15 cellular contexts compared by ENCODE assay signal in the genomic region with DNA sequence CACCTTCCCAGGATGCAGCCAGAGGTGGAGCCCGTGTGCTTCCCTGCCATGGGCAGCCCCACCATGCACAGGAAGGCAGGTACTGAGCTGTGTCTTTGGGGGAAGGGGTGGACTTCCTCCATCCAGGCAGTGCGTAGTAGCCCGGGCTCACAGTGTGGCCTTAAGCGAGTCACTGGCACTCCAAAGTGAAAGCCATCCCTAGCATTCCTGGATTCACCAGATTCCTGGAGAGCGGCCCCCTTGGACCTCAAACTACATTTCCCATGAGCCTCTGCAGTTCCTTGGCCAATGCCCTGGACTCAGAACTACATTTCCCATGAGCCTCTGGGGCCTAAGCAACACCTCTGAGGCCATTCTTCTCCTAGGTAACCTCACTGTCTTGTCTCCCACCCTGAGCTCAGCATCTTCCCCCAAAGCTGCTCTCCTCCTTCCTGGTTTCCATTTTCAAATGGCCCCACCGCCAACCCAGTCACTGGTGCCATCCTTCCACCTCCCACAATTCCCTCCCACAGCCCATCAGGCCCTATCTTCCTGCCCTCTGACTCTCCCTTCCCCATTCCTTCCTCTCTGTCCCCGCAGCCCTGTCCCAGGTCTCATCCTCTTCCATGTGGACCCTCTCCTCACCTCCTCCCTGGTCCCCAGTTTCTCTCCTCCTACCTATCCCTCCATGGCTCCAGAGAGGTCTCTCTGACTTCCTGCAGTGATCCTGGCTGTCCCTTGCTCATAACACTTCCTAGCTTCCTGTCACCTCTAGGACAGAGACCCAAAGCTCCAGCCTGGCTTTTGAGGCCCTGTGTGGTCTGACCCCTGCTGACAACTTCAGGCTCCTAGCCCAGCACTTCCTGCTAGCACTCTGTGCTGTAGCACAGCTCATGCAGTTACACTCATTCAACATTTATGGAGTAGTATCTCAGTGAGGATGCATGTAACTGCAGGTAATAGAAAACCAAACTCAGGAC. TPM values are rescaled to one million over a fixed set of nuclear protein-coding genes. Genes with fewer than 3 reads are reported as not detected.
DNase-seq lines count a peak whose midpoint lies in the region; ATAC-seq, FAIRE-seq and TF ChIP-seq lines count a peak whose summit lies in the region.
"Had no signal": no experiment of that assay in that cellular context is flagged by ENCODE, and none has a peak within 500 bp of the region (broad histone marks: within the 10 kb centered on the region; RNA-seq: fewer than 3 reads in every experiment).

A gene (plus strand): TSS at position 13 of the 959 bp plus-strand sequence. CDS start 0 bp downstream, at position 13.

- peak within 1 kb of the TSS; percentile 90 for H2AFZ ChIP-seq in H1 (ENCODE audit: low read length)

- DNase-seq in MCF 10A (ENCODE audit: unreplicated experiment) (peak; percentile 11), breast epithelium (ENCODE audit: low spot score in 2 of 2) (no peak), NCI-H2171 (lab: John Stamatoyannopoulos, UW) (peak; percentile 23), H1 (ENCODE audit: low read depth in 1 of 2, low spot score in 2 of 2) (peak in 1 of 2 experiments; percentile 79), testis (peak; percentile 68), osteocyte (ENCODE audit: extremely low spot score, unreplicated experiment) (no peak)
- DNase-seq: CD4-positive, CD25-positive, alpha-beta regulatory T cell; gastrocnemius medialis; NCI-H1694 treated with DMSO at 0.1 percent for 48 hours; stimulated activated CD8-positive, alpha-beta memory T cell treated with anti-CD3 and anti-CD28 coated beads, Interleukin-4, amount 100 ng/mL, for 48 hours; T-cell had no signal

- peak within 1 kb of the TSS; percentile 65; the same call in 1 of the 2 replicates for H2AK5ac ChIP-seq in H1 (ENCODE audit: low read depth, low read length)

- H2BK120ac ChIP-seq in H1 (replicated peaks; ENCODE audit: low read depth, low read length), result no peak within 1 kb of the TSS

- H4K20me1 ChIP-seq in H1 (replicated peaks in 1 of 2; ENCODE audit: control insufficient read depth in 1 of 2, insufficient read depth in 2 of 2, low read length in 2 of 2), result no peaks in the 10 kb centered on the region

- H3K56ac ChIP-seq in H1 (replicated peaks; ENCODE audit: insufficient read length, low read depth, low read length), result no peak within 1 kb of the TSS

- FAIRE-seq in H1 (lab: Jason Lieb, UNC), result peak; percentile 89

- no peak within 1 kb of the TSS for H3K4ac ChIP-seq in H1 (replicated peaks; ENCODE audit: insufficient read length, low read depth, low read length)

- peak within 1 kb of the TSS; percentile 49 for H4K5ac ChIP-seq in H1 (ENCODE audit: insufficient read length, low read depth, low read length)

- H3K9ac ChIP-seq in H1 (replicated peaks in 1 of 4; ENCODE audit: extremely low read depth in 1 of 4, low read depth in 3 of 4, low read length in 3 of 4), result no peak within 1 kb of the TSS

- peaks cover 0 to 66% of the 10 kb centered on the region in 2 donors for H3K27me3 ChIP-seq in breast epithelium
- H3K27me3 ChIP-seq in H1 (replicated peaks in 1 of 4; ENCODE audit: control insufficient read depth in 3 of 4, extremely low read depth in 1 of 4, insufficient read depth in 3 of 4, low read length in 3 of 4), result peaks cover 0 to 15% (median 10%) of the 10 kb centered on the region in 4 experiments; a peak in 5 of 7 replicates
- no peaks in the 10 kb centered on the region for H3K27me3 ChIP-seq in testis

- no TSS peak for BruUV-seq in MCF 10A (replicated peaks; lab: Mats Ljungman, UMichigan)

- intact Hi-C loops in MCF 10A (cut with micrococcal nuclease), result no loop called here
- intact Hi-C loops in breast epithelium (cut with DNase I; ENCODE audit: low total_unique reads), result no loop called here
- intact Hi-C loops in testis (cut with DNase I; ENCODE audit: low total_unique reads), result no loop called here

- H3K36me3 ChIP-seq in breast epithelium (no peaks in the 10 kb centered on the region), H1 (ENCODE audit: control insufficient read depth in 2 of 4, insufficient read depth in 4 of 4, low read length in 3 of 4) (no peaks in the 10 kb centered on the region), testis (ENCODE audit: low read depth, missing control alignments) (no peaks in the 10 kb centered on the region)
- H3K36me3 ChIP-seq: gastrocnemius medialis had no signal

- H3K4me1 ChIP-seq in breast epithelium (no peaks in the 10 kb centered on the region), H1 (replicated peaks in 1 of 4; ENCODE audit: control insufficient read depth in 3 of 4, insufficient read depth in 4 of 4, low read length in 3 of 4) (peaks cover 0 to 10% (median 5%) of the 10 kb centered on the region in 4 experiments; a peak in 6 of 7 replicates), testis (no peaks in the 10 kb centered on the region)
- H3K4me1 ChIP-seq: gastrocnemius medialis had no signal

- peak within 1 kb of the TSS; percentile 91 for H3K18ac ChIP-seq in H1 (ENCODE audit: extremely low read depth, low read length)

- H3K27me3 Mint-ChIP-seq in MCF 10A (ENCODE audit: insufficient read depth, unreplicated experiment) (peaks cover 12% of the 10 kb centered on the region), osteocyte (ENCODE audit: unreplicated experiment) (no peaks in the 10 kb centered on the region)

- ATAC-seq in GM18861 (IDR thresholded peaks at IDR 0.05; ENCODE audit: unreplicated experiment) (no peak), HG02623 (IDR thresholded peaks at IDR 0.05; ENCODE audit: unreplicated experiment) (no peak)
- ATAC-seq: gastrocnemius medialis, T-cell had no signal

- H3K79me2 ChIP-seq in H1 (ENCODE audit: control insufficient read depth in 1 of 2, insufficient read depth in 2 of 2, low read length in 2 of 2), result no peaks in the 10 kb centered on the region

- CTCF ChIA-PET in MCF 10A (lab: Yijun Ruan, JAX), result no interaction called here
- CTCF ChIA-PET in H1 (lab: Charles Lee; ENCODE audit: partially characterized antibody), result interaction anchor here (1.0 to 3.0 kb wide), 5 partner anchors 21 to 93 kb away, joined by 3 to 11 read pairs (median 3); no protein-coding TSS in a partner anchor

- POLR2A ChIA-PET in MCF 10A (lab: Yijun Ruan, JAX) (no interaction called here), H1 (lab: Charles Lee; ENCODE audit: partially characterized antibody) (interaction anchor here (0.7 to 1.5 kb wide), 4 partner anchors 10 to 54 kb away, joined by 3 to 5 read pairs (median 4); no protein-coding TSS in a partner anchor)

- H4K91ac ChIP-seq in H1 (replicated peaks; ENCODE audit: insufficient read length, low read length), result peak within 1 kb of the TSS; percentile 89

- H3K14ac ChIP-seq in H1 (ENCODE audit: insufficient read length), result no peak within 1 kb of the TSS

- TF ChIP-seq POLR2A in breast epithelium (IDR thresholded peaks at IDR 0.05) (no peak), H1 (IDR thresholded peaks at IDR 0.05; ENCODE audit: control extremely low read depth in 1 of 2, low read depth in 2 of 2, low read length in 2 of 2) (no peak), testis (IDR thresholded peaks at IDR 0.05) (no peak)

- H3K4me3 Mint-ChIP-seq in MCF 10A (ENCODE audit: unreplicated experiment) (no peak within 1 kb of the TSS), osteocyte (ENCODE audit: unreplicated experiment) (no peak within 1 kb of the TSS)
- H3K4me3 Mint-ChIP-seq: CD4-positive, CD25-positive, alpha-beta regulatory T cell; T-cell had no signal

- peak within 1 kb of the TSS; percentile 95 for H2BK15ac ChIP-seq in H1 (ENCODE audit: low read length)

- H2BK5ac ChIP-seq in H1 (ENCODE audit: low read depth, low read length), result peak within 1 kb of the TSS; percentile 86; the same call in 1 of the 2 replicates

- 0 out of 2 replicates have a peak within 1 kb of the TSS, but pooled peaks have one; percentile 7 for H4K8ac ChIP-seq in H1 (ENCODE audit: extremely low read depth, insufficient read depth, low read length)

- peak within 1 kb of the TSS; percentile 87 for H2BK20ac ChIP-seq in H1 (ENCODE audit: low read length)

- WGBS in H1 (ENCODE audit: extremely low coverage in 1 of 2, insufficient coverage in 1 of 2, insufficient read length in 1 of 2, insufficient replicate concordance in 2 of 2, low coverage in 1 of 2, low lambda C conversion rate in 2 of 2, missing lambda C conversion rate in 1 of 2), 2 experiments, result 38% methylated on average over 7 of the region's 7 CpGs; no CpG with 5 or more reads in 1 of the 2 experiments
- WGBS in testis, 2 donors, result 20 to 24% methylated on average over 6 to 7 of the region's 7 CpGs

- peaks cover 5% of the 10 kb centered on the region; the same call in 1 of the 2 replicates for H3K23me2 ChIP-seq in H1 (ENCODE audit: low read depth, low read length)

- no peak for TF ChIP-seq EP300 in H1 (IDR thresholded peaks at IDR 0.05; ENCODE audit: borderline replicate concordance in 1 of 2, low read depth in 2 of 2, low read length in 2 of 2)

- no peaks in the 10 kb centered on the region for H3K4me1 Mint-ChIP-seq in MCF 10A (ENCODE audit: insufficient read depth, unreplicated experiment)
- H3K4me1 Mint-ChIP-seq in osteocyte (ENCODE audit: unreplicated experiment), result no peaks in the 10 kb centered on the region
- H3K4me1 Mint-ChIP-seq: CD4-positive, CD25-positive, alpha-beta regulatory T cell; T-cell had no signal

- no peaks in the 10 kb centered on the region for H3K9me3 ChIP-seq in breast epithelium
- H3K9me3 ChIP-seq in H1 (ENCODE audit: insufficient read depth in 2 of 2, low read depth in 1 of 2, low read length in 1 of 2), result no peaks in the 10 kb centered on the region
- no peaks in the 10 kb centered on the region for H3K9me3 ChIP-seq in testis
- H3K9me3 ChIP-seq: gastrocnemius medialis had no signal

- H3K27ac Mint-ChIP-seq in MCF 10A (ENCODE audit: low read depth, unreplicated experiment) (no peak within 1 kb of the TSS), osteocyte (ENCODE audit: unreplicated experiment) (no peak within 1 kb of the TSS)
- H3K27ac Mint-ChIP-seq: CD4-positive, CD25-positive, alpha-beta regulatory T cell; T-cell had no signal

- TF ChIP-seq RAD21 in H1 (IDR thresholded peaks at IDR 0.05 in 1 of 2, conservative IDR thresholded peaks at IDR 0.05 in 1 of 2; ENCODE audit: low read depth in 2 of 2, low read length in 2 of 2), result no peak

- no peak within 1 kb of the TSS for H3K23ac ChIP-seq in H1 (ENCODE audit: insufficient read length)

- no peaks in the 10 kb centered on the region for H3K79me1 ChIP-seq in H1 (ENCODE audit: low read depth, low read length)

- peak within 1 kb of the TSS; percentile 74 to 76 for H3K4me2 ChIP-seq in H1 (ENCODE audit: insufficient read depth in 1 of 2, low read depth in 2 of 2, low read length in 2 of 2)

- H3K4me3 ChIP-seq in breast epithelium (no peak within 1 kb of the TSS), H1 (ENCODE audit: extremely low read depth in 1 of 4, insufficient read depth in 2 of 4, low read depth in 3 of 4, low read length in 4 of 4) (peak within 1 kb of the TSS; percentile 19 to 53 (median 34); a peak in 5 of 8 replicates), testis (no peak within 1 kb of the TSS)
- H3K4me3 ChIP-seq: gastrocnemius medialis, skin epidermis had no signal

- H3K27ac ChIP-seq in breast epithelium, result no peak within 1 kb of the TSS
- H3K27ac ChIP-seq in H1 (ENCODE audit: low read depth, low read length), result no peak within 1 kb of the TSS
- no peak within 1 kb of the TSS for H3K27ac ChIP-seq in testis
- H3K27ac ChIP-seq: gastrocnemius medialis, skin epidermis had no signal

- peak within 1 kb of the TSS; percentile 91; the same call in 1 of the 2 replicates for H2BK12ac ChIP-seq in H1 (ENCODE audit: low read depth, low read length)

- TF ChIP-seq CTCF in MCF 10A (IDR thresholded peaks at IDR 0.05; ENCODE audit: unreplicated experiment) (no peak), breast epithelium (IDR thresholded peaks at IDR 0.05) (no peak), H1 (IDR thresholded peaks at IDR 0.05; ENCODE audit: control extremely low read depth in 1 of 3, insufficient read depth in 1 of 3, low read depth in 1 of 3, low read length in 3 of 3) (peak in 2 of 3 experiments; percentile 2 to 30; a peak in 2 of 4 replicates), testis (IDR thresholded peaks at IDR 0.05) (no peak), osteocyte (IDR thresholded peaks at IDR 0.05) (no peak)

- no peaks in the 10 kb centered on the region for H3K36me3 Mint-ChIP-seq in MCF 10A (ENCODE audit: insufficient read depth, unreplicated experiment)
- no peaks in the 10 kb centered on the region for H3K36me3 Mint-ChIP-seq in osteocyte (ENCODE audit: unreplicated experiment)
- H3K36me3 Mint-ChIP-seq: CD4-positive, CD25-positive, alpha-beta regulatory T cell; T-cell had no signal

- H3K9me3 Mint-ChIP-seq in MCF 10A (ENCODE audit: unreplicated experiment) (peaks cover 14% of the 10 kb centered on the region), osteocyte (ENCODE audit: unreplicated experiment) (no peaks in the 10 kb centered on the region)

RNA-seq across cellular contexts. Expression of the gene that starts here (rescaled TPM):
- total RNA-seq in MCF 10A (2022), result not detected in 2 replicates
- total RNA-seq in breast epithelium, result not detected
- 11.7 and 14.2 TPM in 2 replicates for total RNA-seq in H1 (2021; fragmentation: NEBNext Ultra II Directional; extraction: Animal tissue kit (Norgen Biotek cat#: 25700))
- 13.0 and 22.0 TPM in 2 replicates for polyA plus RNA-seq in H1 (2011; rRNA removed)
- polyA plus RNA-seq in H1 (2011; cell fraction: cytosol; rRNA removed), result 12.6 TPM
- 15.7 TPM for polyA plus RNA-seq in H1 (2011; cell fraction: nucleus; rRNA removed)
- polyA plus RNA-seq in H1 (2012, experiment 1 of 2), result 2.5 to 17.3 TPM (median 15.4 TPM) in 4 replicates
- polyA plus RNA-seq in H1 (2012, experiment 2 of 2), result 7.0 TPM
- polyA plus RNA-seq in H1 (2013, experiment 1 of 2), result 20.4 TPM
- 20.0 TPM for polyA plus RNA-seq in H1 (2013, experiment 2 of 2)
- not detected in 2 replicates for polyA minus RNA-seq in H1 (2011; rRNA and poly(A)+ RNA removed)
- polyA minus RNA-seq in H1 (2011; cell fraction: cytosol; rRNA and poly(A)+ RNA removed), result not detected
- polyA minus RNA-seq in H1 (2011; cell fraction: nucleus; rRNA and poly(A)+ RNA removed), result 7.5 TPM
- 10 to 100 TPM in 1 of 2 donors, 1 to 10 TPM in 1; 5.4 to 10.2 TPM for total RNA-seq in testis
- 11.7 TPM for polyA plus RNA-seq in testis (ENCODE audit: insufficient read depth, low read depth, low replicate concordance)
- total RNA-seq in osteocyte, result not detected in 2 replicates
- total RNA-seq: CD4-positive, CD25-positive, alpha-beta regulatory T cell; gastrocnemius medialis; mucosa of gallbladder had no signal
- polyA plus RNA-seq: CD4-positive, CD25-positive, alpha-beta regulatory T cell had no signal

Comparison
In these comparisons a context has a peak if more than half of its experiments do, and no peak if none do; other contexts are left out.
1. Peak in DNase-seq in MCF 10A; RNA of the gene not detected or under 1 TPM.
2. DNase-seq: peak in NCI-H2171 (single experiment) and testis (single experiment); none in breast epithelium (0 of 2) and osteocyte (single experiment).
3. CTCF ChIP-seq: peak in H1 (2 of 3); none in MCF 10A (single experiment), breast epithelium (0 of 3), testis (0 of 3) and osteocyte (single experiment).
4. H3K4me3 ChIP-seq: peak in H1 (4 of 4); none in breast epithelium (0 of 3) and testis (0 of 2).